ENCODE assay signal across 1 cellular context in the genomic region with DNA sequence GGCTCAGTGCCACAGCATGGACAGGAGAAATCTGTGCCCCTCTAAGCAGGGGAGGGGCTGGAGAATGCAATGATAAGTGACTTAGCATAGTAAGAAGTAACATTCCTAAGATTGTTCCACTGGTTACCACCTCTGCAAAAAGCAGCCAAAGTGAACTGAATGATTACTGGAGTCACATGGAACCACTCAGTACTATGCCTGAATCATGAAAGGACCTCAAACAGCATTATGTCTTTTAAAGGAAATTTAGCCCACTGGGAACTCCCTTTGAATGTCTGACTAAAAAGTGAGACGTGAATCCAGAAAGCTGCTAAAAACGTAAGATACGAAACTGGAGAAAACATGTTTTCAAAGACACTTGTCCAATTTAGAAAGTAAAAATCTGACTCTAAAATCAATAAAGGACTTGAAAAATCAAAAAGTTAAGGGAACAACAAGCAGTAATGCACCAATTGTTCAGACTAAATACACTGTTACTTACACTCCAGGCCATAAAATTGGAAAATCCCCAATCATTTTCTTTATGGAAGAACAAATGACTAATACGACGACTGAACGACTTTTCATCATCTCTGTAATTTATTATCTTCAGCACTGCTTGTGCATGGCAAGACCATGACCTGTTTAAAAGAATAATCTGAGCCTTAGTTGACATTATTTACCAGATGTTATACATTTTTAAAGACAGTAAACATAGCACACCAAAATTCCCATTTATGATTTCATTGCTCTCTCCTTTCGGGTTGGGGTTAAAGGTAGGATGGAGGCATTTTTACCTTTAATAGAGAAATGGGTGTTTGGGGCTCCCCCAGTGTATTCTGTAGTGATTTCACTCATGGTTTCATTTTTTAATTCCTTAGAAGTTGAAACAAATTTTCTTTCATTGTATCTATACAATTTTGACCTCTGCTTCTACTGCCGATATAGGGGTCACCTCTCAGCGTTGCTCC.
TF ChIP-seq lines count a peak whose summit lies in the region.

No MANE protein-coding gene starts in this region.

TF ChIP-seq in GM12878, 131 proteins besides CTCF, POLR2A, EP300 and RAD21:
- TF ChIP-seq SMAD5 (IDR thresholded peaks at IDR 0.05; ENCODE audit: low read depth) (no peak), SP1 (IDR thresholded peaks at IDR 0.05; ENCODE audit: low read depth, low read length) (no peak), NFIC (IDR thresholded peaks at IDR 0.05; ENCODE audit: low read depth, low read length) (peak; percentile 36; the same call in 1 of the 2 replicates), HCFC1 (IDR thresholded peaks at IDR 0.05; ENCODE audit: low read length) (no peak), LARP7 (IDR thresholded peaks at IDR 0.05) (no peak), CEBPB (IDR thresholded peaks at IDR 0.05; ENCODE audit: borderline replicate concordance in 1 of 2, low read depth in 2 of 2, low read length in 2 of 2) (no peak), MTA3 (IDR thresholded peaks at IDR 0.05; ENCODE audit: borderline replicate concordance, low read length) (no peak), RUNX3 (IDR thresholded peaks at IDR 0.05; ENCODE audit: low read length) (no peak), GABPA (IDR thresholded peaks at IDR 0.05; ENCODE audit: low read depth) (no peak), SUPT20H (IDR thresholded peaks at IDR 0.05; ENCODE audit: borderline replicate concordance, control insufficient read depth, low read depth, low read length) (no peak), CREB1 (IDR thresholded peaks at IDR 0.05; ENCODE audit: low read depth) (no peak), RELA (IDR thresholded peaks at IDR 0.05; ENCODE audit: borderline replicate concordance, partially characterized antibody) (no peak), ZSCAN29 (IDR thresholded peaks at IDR 0.05) (no peak), TCF12 (IDR thresholded peaks at IDR 0.05; ENCODE audit: low read depth, low read length) (no peak), MYB (IDR thresholded peaks at IDR 0.05; ENCODE audit: borderline replicate concordance, low read depth, low read length) (no peak), IKZF2 (IDR thresholded peaks at IDR 0.05) (0 out of 4 replicates have a peak, but pooled peaks of 1 of the 2 experiments have one; percentile 20), KLF5 (IDR thresholded peaks at IDR 0.05; ENCODE audit: partially characterized antibody) (no peak), PAX8 (IDR thresholded peaks at IDR 0.05) (no peak)
- TF ChIP-seq, protein P1, sequence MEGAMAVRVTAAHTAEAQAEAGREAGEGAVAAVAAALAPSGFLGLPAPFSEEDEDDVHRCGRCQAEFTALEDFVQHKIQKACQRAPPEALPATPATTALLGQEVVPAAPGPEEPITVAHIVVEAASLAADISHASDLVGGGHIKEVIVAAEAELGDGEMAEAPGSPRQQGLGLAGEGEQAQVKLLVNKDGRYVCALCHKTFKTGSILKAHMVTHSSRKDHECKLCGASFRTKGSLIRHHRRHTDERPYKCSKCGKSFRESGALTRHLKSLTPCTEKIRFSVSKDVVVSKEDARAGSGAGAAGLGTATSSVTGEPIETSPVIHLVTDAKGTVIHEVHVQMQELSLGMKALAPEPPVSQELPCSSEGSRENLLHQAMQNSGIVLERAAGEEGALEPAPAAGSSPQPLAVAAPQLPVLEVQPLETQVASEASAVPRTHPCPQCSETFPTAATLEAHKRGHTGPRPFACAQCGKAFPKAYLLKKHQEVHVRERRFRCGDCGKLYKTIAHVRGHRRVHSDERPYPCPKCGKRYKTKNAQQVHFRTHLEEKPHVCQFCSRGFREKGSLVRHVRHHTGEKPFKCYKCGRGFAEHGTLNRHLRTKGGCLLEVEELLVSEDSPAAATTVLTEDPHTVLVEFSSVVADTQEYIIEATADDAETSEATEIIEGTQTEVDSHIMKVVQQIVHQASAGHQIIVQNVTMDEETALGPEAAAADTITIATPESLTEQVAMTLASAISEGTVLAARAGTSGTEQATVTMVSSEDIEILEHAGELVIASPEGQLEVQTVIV (IDR thresholded peaks at IDR 0.05; ENCODE audit: borderline replicate concordance, partially characterized antibody) = no peak
- TF ChIP-seq, protein P2, sequence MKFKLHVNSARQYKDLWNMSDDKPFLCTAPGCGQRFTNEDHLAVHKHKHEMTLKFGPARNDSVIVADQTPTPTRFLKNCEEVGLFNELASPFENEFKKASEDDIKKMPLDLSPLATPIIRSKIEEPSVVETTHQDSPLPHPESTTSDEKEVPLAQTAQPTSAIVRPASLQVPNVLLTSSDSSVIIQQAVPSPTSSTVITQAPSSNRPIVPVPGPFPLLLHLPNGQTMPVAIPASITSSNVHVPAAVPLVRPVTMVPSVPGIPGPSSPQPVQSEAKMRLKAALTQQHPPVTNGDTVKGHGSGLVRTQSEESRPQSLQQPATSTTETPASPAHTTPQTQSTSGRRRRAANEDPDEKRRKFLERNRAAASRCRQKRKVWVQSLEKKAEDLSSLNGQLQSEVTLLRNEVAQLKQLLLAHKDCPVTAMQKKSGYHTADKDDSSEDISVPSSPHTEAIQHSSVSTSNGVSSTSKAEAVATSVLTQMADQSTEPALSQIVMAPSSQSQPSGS (IDR thresholded peaks at IDR 0.05; ENCODE audit: low read length) = 0 out of 2 replicates have a peak, but pooled peaks have one; percentile 18
- TF ChIP-seq, protein P3, sequence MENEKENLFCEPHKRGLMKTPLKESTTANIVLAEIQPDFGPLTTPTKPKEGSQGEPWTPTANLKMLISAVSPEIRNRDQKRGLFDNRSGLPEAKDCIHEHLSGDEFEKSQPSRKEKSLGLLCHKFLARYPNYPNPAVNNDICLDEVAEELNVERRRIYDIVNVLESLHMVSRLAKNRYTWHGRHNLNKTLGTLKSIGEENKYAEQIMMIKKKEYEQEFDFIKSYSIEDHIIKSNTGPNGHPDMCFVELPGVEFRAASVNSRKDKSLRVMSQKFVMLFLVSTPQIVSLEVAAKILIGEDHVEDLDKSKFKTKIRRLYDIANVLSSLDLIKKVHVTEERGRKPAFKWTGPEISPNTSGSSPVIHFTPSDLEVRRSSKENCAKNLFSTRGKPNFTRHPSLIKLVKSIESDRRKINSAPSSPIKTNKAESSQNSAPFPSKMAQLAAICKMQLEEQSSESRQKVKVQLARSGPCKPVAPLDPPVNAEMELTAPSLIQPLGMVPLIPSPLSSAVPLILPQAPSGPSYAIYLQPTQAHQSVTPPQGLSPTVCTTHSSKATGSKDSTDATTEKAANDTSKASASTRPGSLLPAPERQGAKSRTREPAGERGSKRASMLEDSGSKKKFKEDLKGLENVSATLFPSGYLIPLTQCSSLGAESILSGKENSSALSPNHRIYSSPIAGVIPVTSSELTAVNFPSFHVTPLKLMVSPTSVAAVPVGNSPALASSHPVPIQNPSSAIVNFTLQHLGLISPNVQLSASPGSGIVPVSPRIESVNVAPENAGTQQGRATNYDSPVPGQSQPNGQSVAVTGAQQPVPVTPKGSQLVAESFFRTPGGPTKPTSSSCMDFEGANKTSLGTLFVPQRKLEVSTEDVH (IDR thresholded peaks at IDR 0.05; ENCODE audit: low read depth, partially characterized antibody) = no peak
- TF ChIP-seq, protein P4, sequence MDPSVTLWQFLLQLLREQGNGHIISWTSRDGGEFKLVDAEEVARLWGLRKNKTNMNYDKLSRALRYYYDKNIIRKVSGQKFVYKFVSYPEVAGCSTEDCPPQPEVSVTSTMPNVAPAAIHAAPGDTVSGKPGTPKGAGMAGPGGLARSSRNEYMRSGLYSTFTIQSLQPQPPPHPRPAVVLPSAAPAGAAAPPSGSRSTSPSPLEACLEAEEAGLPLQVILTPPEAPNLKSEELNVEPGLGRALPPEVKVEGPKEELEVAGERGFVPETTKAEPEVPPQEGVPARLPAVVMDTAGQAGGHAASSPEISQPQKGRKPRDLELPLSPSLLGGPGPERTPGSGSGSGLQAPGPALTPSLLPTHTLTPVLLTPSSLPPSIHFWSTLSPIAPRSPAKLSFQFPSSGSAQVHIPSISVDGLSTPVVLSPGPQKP (IDR thresholded peaks at IDR 0.05; ENCODE audit: low read depth, low read length) = no peak
- TF ChIP-seq, protein P5, sequence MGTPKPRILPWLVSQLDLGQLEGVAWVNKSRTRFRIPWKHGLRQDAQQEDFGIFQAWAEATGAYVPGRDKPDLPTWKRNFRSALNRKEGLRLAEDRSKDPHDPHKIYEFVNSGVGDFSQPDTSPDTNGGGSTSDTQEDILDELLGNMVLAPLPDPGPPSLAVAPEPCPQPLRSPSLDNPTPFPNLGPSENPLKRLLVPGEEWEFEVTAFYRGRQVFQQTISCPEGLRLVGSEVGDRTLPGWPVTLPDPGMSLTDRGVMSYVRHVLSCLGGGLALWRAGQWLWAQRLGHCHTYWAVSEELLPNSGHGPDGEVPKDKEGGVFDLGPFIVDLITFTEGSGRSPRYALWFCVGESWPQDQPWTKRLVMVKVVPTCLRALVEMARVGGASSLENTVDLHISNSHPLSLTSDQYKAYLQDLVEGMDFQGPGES (IDR thresholded peaks at IDR 0.05) = no peak
- TF ChIP-seq, protein P6, sequence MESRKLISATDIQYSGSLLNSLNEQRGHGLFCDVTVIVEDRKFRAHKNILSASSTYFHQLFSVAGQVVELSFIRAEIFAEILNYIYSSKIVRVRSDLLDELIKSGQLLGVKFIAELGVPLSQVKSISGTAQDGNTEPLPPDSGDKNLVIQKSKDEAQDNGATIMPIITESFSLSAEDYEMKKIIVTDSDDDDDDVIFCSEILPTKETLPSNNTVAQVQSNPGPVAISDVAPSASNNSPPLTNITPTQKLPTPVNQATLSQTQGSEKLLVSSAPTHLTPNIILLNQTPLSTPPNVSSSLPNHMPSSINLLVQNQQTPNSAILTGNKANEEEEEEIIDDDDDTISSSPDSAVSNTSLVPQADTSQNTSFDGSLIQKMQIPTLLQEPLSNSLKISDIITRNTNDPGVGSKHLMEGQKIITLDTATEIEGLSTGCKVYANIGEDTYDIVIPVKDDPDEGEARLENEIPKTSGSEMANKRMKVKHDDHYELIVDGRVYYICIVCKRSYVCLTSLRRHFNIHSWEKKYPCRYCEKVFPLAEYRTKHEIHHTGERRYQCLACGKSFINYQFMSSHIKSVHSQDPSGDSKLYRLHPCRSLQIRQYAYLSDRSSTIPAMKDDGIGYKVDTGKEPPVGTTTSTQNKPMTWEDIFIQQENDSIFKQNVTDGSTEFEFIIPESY (IDR thresholded peaks at IDR 0.05) = no peak
